ENCODE assay signal across 22 cellular contexts in the genomic region with DNA sequence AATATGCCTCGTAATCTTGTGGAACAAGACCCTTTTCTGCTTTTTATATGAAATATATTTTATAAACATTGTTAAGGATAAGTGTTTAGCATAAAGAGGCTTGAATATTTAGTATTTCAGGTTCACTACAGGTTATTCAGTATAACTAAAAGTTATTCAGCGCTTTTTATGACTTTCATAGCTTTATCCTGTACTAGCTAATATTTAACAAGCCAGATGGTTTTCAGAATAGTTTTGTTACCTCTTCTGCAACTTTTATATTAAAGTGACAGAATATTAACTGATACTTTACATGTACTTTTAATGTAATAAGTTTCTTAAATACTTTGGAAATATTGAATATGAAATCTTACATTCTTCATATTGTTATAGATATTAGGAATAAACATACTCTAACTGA.
DNase-seq lines count a peak whose midpoint lies in the region; ATAC-seq, FAIRE-seq and TF ChIP-seq lines count a peak whose summit lies in the region.
"Had no signal": no experiment of that assay in that cellular context is flagged by ENCODE, and none has a peak within 500 bp of the region (broad histone marks: within the 10 kb centered on the region; RNA-seq: fewer than 3 reads in every experiment).

No MANE protein-coding gene starts in this region.

- H3K27me3 ChIP-seq in BLaER1 (no peaks in the 10 kb centered on the region), psoas muscle (ENCODE audit: insufficient read depth in 3 of 3, low read length in 2 of 3) (no peaks in the 10 kb centered on the region)
- H3K27me3 ChIP-seq: Peyer's patch, SJSA1 had no signal

- H3K36me3 Mint-ChIP-seq in endothelial cell (ENCODE audit: low read depth, unreplicated experiment) (no peaks in the 10 kb centered on the region), MCF 10A (ENCODE audit: insufficient read depth, unreplicated experiment) (peaks cover 12% of the 10 kb centered on the region)
- peaks cover 2% of the 10 kb centered on the region for H3K36me3 Mint-ChIP-seq in activated naive CD4-positive, alpha-beta T cell treated with anti-CD3 and anti-CD28 coated beads for 36 hours (ENCODE audit: low read depth)

- DNase-seq in frontal cortex (ENCODE audit: low spot score in 2 of 2): no peak
- DNase-seq in psoas muscle: no peak
- no peak for DNase-seq in endothelial cell (ENCODE audit: low spot score)
- DNase-seq in activated naive CD4-positive, alpha-beta T cell treated with anti-CD3 and anti-CD28 coated beads for 36 hours: no peak
- DNase-seq in MCF 10A (ENCODE audit: unreplicated experiment): no peak
- DNase-seq: C1 segment of cervical spinal cord; DND-41; GF-D8; HCEC 1CT; Kasumi-1; NCI-H1105 treated with DMSO at 0.1 percent for 48 hours; NCI-H1694; NCI-H2081 treated with DMSO at 0.1 percent for 48 hours; NCI-H446 treated with DMSO at 0.1 percent for 48 hours; NK-92 treated with Interleukin-12 subunit alpha and Interleukin-12 subunit beta, amount 100 ng/mL, for 24 hours; Peyer's patch had no signal

- H3K4me1 ChIP-seq in BLaER1: peaks cover 49% of the 10 kb centered on the region
- peaks cover 48% of the 10 kb centered on the region for H3K4me1 ChIP-seq in psoas muscle
- H3K4me1 ChIP-seq: A549, Peyer's patch, SJSA1 had no signal

- CTCF ChIA-PET in activated naive CD4-positive, alpha-beta T cell treated with anti-CD3 and anti-CD28 coated beads for 36 hours (lab: Charles Lee): interaction anchor here (0.9 to 1.5 kb wide), 2 partner anchors 14 to 38 kb away, joined by 4 read pairs; no protein-coding TSS in a partner anchor
- CTCF ChIA-PET in MCF 10A (lab: Yijun Ruan, JAX): interaction anchor here (1.4 kb wide), 1 partner anchor 229 kb away, joined by 7 read pairs; no protein-coding TSS in a partner anchor

- POLR2A ChIA-PET in MCF 10A (lab: Yijun Ruan, JAX): interaction anchor here (0.7 to 2.6 kb wide), 2 partner anchors 11 to 119 kb away, joined by 3 to 9 read pairs; partner anchors contain the start of gene AKAP9

- H3K4me1 Mint-ChIP-seq in endothelial cell (ENCODE audit: unreplicated experiment) (no peaks in the 10 kb centered on the region), MCF 10A (ENCODE audit: insufficient read depth, unreplicated experiment) (peaks cover 14% of the 10 kb centered on the region)
- peaks cover 17% of the 10 kb centered on the region for H3K4me1 Mint-ChIP-seq in activated naive CD4-positive, alpha-beta T cell treated with anti-CD3 and anti-CD28 coated beads for 36 hours (ENCODE audit: low read depth)

- no TSS peak for BruUV-seq in MCF 10A (replicated peaks; lab: Mats Ljungman, UMichigan)

- TF ChIP-seq CTCF in VCaP (conservative IDR thresholded peaks at IDR 0.05) (no peak), psoas muscle (IDR thresholded peaks at IDR 0.05) (no peak), endothelial cell (IDR thresholded peaks at IDR 0.05; ENCODE audit: unreplicated experiment) (no peak), MCF 10A (IDR thresholded peaks at IDR 0.05; ENCODE audit: unreplicated experiment) (no peak)

- intact Hi-C loops in psoas muscle (cut with DNase I) (no loop called here), MCF 10A (cut with micrococcal nuclease) (no loop called here)
- intact Hi-C loops in activated naive CD4-positive, alpha-beta T cell treated with anti-CD3 and anti-CD28 coated beads for 36 hours (cut with micrococcal nuclease): no loop called here

- peak overlapping the region; percentile 76 for H3K4me2 ChIP-seq in BLaER1
- H3K4me2 ChIP-seq: A549 had no signal

- no peaks in the 10 kb centered on the region for H3K9me3 ChIP-seq in BLaER1
- no peaks in the 10 kb centered on the region for H3K9me3 ChIP-seq in psoas muscle
- H3K9me3 ChIP-seq: A549, Peyer's patch, SJSA1 had no signal

- H3K9me3 Mint-ChIP-seq in endothelial cell (ENCODE audit: unreplicated experiment): no peaks in the 10 kb centered on the region
- H3K9me3 Mint-ChIP-seq in activated naive CD4-positive, alpha-beta T cell treated with anti-CD3 and anti-CD28 coated beads for 36 hours: no peaks in the 10 kb centered on the region
- H3K9me3 Mint-ChIP-seq in MCF 10A (ENCODE audit: unreplicated experiment): no peaks in the 10 kb centered on the region
- H3K9me3 Mint-ChIP-seq: IgD-negative memory B cell had no signal

- WGBS in psoas muscle, 3 donors: 62 to 88% (median 69%) methylated on average over 2 of the region's 2 CpGs

- H3K36me3 ChIP-seq in BLaER1 (peaks cover 13% of the 10 kb centered on the region), psoas muscle (ENCODE audit: insufficient read depth in 1 of 2, low read depth in 1 of 2) (peaks cover 0 to 20% of the 10 kb centered on the region in 2 donors)
- H3K36me3 ChIP-seq: SJSA1 had no signal

- ATAC-seq in psoas muscle: no peak
- no peak for ATAC-seq in HG03469 (IDR thresholded peaks at IDR 0.05; ENCODE audit: unreplicated experiment)
- ATAC-seq: A549 had no signal

- H3K27ac Mint-ChIP-seq in endothelial cell (ENCODE audit: unreplicated experiment) (no peak overlapping the region), MCF 10A (ENCODE audit: low read depth, unreplicated experiment) (no peak overlapping the region)
- H3K27ac Mint-ChIP-seq in activated naive CD4-positive, alpha-beta T cell treated with anti-CD3 and anti-CD28 coated beads for 36 hours: no peak overlapping the region
- H3K27ac Mint-ChIP-seq: IgD-negative memory B cell had no signal

- H3K4me3 Mint-ChIP-seq in endothelial cell (ENCODE audit: unreplicated experiment) (no peak overlapping the region), MCF 10A (ENCODE audit: unreplicated experiment) (no peak overlapping the region)
- no peak overlapping the region for H3K4me3 Mint-ChIP-seq in activated naive CD4-positive, alpha-beta T cell treated with anti-CD3 and anti-CD28 coated beads for 36 hours
- H3K4me3 Mint-ChIP-seq: IgD-negative memory B cell had no signal

- no peak overlapping the region for H3K9ac ChIP-seq in BLaER1

- peak; percentile 58 for FAIRE-seq in frontal cortex (lab: Jason Lieb, UNC)
- FAIRE-seq: A549 had no signal

- H3K27ac ChIP-seq in BLaER1 (peak overlapping the region; percentile 82), VCaP (peak overlapping the region; percentile 85), psoas muscle (peak overlapping the region; percentile 71)
- H3K27ac ChIP-seq: A549, SJSA1 had no signal

- peak overlapping the region; percentile 54 for H3K4me3 ChIP-seq in BLaER1
- H3K4me3 ChIP-seq in psoas muscle: peak overlapping the region; percentile 47
- H3K4me3 ChIP-seq: A549, SJSA1 had no signal

- no peaks in the 10 kb centered on the region for H4K20me1 ChIP-seq in BLaER1

- no peaks in the 10 kb centered on the region for H3K27me3 Mint-ChIP-seq in endothelial cell (ENCODE audit: unreplicated experiment)
- no peaks in the 10 kb centered on the region for H3K27me3 Mint-ChIP-seq in activated naive CD4-positive, alpha-beta T cell treated with anti-CD3 and anti-CD28 coated beads for 36 hours (ENCODE audit: low read depth)
- no peaks in the 10 kb centered on the region for H3K27me3 Mint-ChIP-seq in MCF 10A (ENCODE audit: insufficient read depth, unreplicated experiment)
- H3K27me3 Mint-ChIP-seq: IgD-negative memory B cell had no signal
